In the genomic region with DNA sequence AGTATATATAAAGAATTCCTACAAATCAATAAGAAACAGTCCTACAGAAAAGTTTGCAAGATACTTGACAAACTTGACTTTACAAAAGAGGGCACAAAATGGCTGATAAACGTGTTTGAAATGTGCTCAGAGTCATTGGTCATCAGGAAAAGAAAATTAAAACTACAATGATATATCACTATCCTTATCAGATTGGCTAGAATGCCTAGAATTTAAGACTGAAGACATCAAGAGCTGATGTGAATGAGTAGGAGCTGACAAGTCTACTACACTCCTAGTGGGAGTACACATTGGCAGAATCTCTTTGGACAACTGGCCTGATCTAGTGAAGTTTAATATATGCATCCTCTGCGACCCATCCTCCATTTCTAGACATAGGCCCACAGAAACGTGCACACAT, we compare ENCODE assay signal across 6 cellular contexts.
"Had no signal": no experiment of that assay in that cellular context is flagged by ENCODE, and none has a peak within 500 bp of the region (broad histone marks: within the 10 kb centered on the region; RNA-seq: fewer than 3 reads in every experiment).

No MANE protein-coding gene starts in this region.

- ATAC-seq: HepG2 had no signal

- DNase-seq: GOT3, HCEC 1CT, Karpas-422 had no signal

- H3K27ac ChIP-seq: HL-60, KMS-11 had no signal

- H3K4me2 ChIP-seq: KMS-11 had no signal

- H3K9ac ChIP-seq: KMS-11 had no signal
